Comparison of ENCODE assay signal across 11 cellular contexts in the genomic region with DNA sequence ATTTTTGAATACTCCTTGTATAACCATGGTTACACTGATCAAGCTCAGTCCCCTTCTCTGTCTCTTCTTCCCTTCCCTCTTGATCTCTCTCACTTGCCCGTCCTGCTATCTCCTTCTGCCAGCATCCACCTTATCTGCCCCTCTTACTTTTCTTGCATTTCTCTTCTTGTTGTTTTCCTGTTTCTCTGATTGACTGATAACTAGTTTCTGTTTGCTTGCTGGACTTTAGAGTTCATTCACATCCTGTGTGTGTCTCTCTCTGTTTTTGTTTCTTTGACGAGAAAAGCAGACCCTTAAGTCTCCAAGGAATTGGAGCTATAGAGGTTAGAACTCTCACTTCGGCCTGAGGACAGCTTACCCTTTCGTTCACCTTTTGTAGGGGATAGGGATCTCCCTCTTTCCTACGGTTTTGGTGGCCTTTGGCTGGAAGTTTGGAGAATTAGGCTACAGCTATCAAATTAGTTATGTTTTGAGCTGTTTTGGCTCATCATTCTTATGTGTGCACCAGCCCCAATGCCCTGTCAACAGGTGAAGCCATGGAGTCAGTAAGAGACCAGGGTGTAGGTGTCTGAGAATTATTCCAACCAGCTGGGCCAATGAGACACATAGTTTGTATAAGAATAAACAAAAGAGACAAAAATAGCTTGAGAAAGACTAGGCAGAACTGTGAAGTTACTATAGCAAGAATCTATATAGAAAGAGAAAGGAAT. TPM values are rescaled to one million over a fixed set of nuclear protein-coding genes. Genes with fewer than 3 reads are reported as not detected.
DNase-seq lines count a peak whose midpoint lies in the region; ATAC-seq and TF ChIP-seq lines count a peak whose summit lies in the region.
"Had no signal": no experiment of that assay in that cellular context is flagged by ENCODE, and none has a peak within 500 bp of the region (broad histone marks: within the 10 kb centered on the region; RNA-seq: fewer than 3 reads in every experiment).

No MANE protein-coding gene starts in this region.

- CTCF ChIA-PET in RWPE1 (lab: Yijun Ruan, JAX), result interaction anchor here (0.6 kb wide), 1 partner anchor 560 kb away, joined by 3 read pairs; no protein-coding TSS in a partner anchor

- H3K27ac ChIP-seq in sigmoid colon (no peak overlapping the region), substantia nigra (ENCODE audit: low read depth, low read length, poor library complexity, severe bottlenecking) (no peak overlapping the region), RWPE1 (no peak overlapping the region)

- no peak for TF ChIP-seq CTCF in sigmoid colon (IDR thresholded peaks at IDR 0.05)
- no peak for TF ChIP-seq CTCF in RWPE1 (conservative IDR thresholded peaks at IDR 0.05; ENCODE audit: low read depth)

- peaks cover 0 to 2% (median 0%) of the 10 kb centered on the region in 4 donors for H3K9me3 ChIP-seq in sigmoid colon
- H3K9me3 ChIP-seq: Caco-2 had no signal

- TF ChIP-seq EP300 in sigmoid colon (IDR thresholded peaks at IDR 0.05), result no peak

- H3K27me3 ChIP-seq in sigmoid colon, result no peaks in the 10 kb centered on the region

- intact Hi-C loops in sigmoid colon (cut with DNase I), result no loop called here

- H3K36me3 ChIP-seq in sigmoid colon, result no peaks in the 10 kb centered on the region

- no peak for TF ChIP-seq POLR2A in sigmoid colon (IDR thresholded peaks at IDR 0.05)

- ATAC-seq in GM19025 (IDR thresholded peaks at IDR 0.05; ENCODE audit: low read depth, unreplicated experiment) (peak; percentile 42), GM21737 (IDR thresholded peaks at IDR 0.05; ENCODE audit: unreplicated experiment) (peak; percentile 53), HG03108 (IDR thresholded peaks at IDR 0.05; ENCODE audit: unreplicated experiment) (peak; percentile 44)

- WGBS in sigmoid colon, 2 donors, result 74 to 78% methylated on average over 5 of the region's 5 CpGs

- no peak overlapping the region for H3K4me3 ChIP-seq in sigmoid colon

- POLR2A ChIA-PET in RWPE1 (lab: Yijun Ruan, JAX; ENCODE audit: low non-redundant PET), result no interaction called here

- DNase-seq in UCSD-AML1 (lab: John Stamatoyannopoulos, UW; ENCODE audit: unreplicated experiment) (no peak), sigmoid colon (no peak), substantia nigra (lab: John Stamatoyannopoulos, UW) (no peak), RWPE1 (ENCODE audit: low spot score) (no peak)
- DNase-seq: activated CD4-positive, alpha-beta T cell treated with anti-CD3 and anti-CD28 coated beads, Interleukin-2, amount 50 U/mL, for 1 hour; activated naive CD4-positive, alpha-beta T cell; Caco-2; NCI-H146 had no signal

- H3K4me1 ChIP-seq in sigmoid colon, result no peaks in the 10 kb centered on the region
- H3K4me1 ChIP-seq: Caco-2 had no signal

RNA-seq across cellular contexts. Expression of gene ASB17, which starts 49.1 kb away (rescaled TPM):
- not detected for total RNA-seq in sigmoid colon
- polyA plus RNA-seq in sigmoid colon, result not detected
- total RNA-seq: Caco-2 had no signal
